ENCODE assay signal across 25 cellular contexts in the genomic region with DNA sequence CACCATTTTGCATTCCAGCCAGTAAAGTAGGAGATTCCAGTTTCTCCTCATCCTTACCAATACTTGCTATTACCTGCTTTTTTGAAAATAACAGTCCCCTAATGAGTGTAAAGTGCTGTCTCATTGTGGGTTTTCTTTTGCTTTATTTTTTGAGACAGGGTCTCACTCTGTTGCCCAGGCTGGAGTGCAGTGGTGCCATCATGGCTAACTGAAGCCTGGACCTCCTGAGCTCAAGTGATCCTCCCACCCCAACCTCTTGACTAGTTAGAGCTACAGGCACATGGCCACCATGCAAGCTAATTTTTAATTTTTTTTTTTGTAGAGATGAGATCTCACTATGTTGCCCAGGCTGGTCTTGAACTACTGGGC.
"Had no signal": no experiment of that assay in that cellular context is flagged by ENCODE, and none has a peak within 500 bp of the region (broad histone marks: within the 10 kb centered on the region; RNA-seq: fewer than 3 reads in every experiment).

No MANE protein-coding gene starts in this region.

- DNase-seq: Karpas-422, MM.1S, MV-4-11, NCI-H1092, NCI-H1105, NCI-H1417 treated with DMSO at 0.1 percent for 48 hours, NCI-H1436 treated with DMSO at 0.1 percent for 48 hours, NCI-H1694 treated with DMSO at 0.1 percent for 48 hours, NCI-H187 treated with DMSO at 0.1 percent for 48 hours, NCI-H2171 treated with DMSO at 0.1 percent for 48 hours, NCI-H2227 treated with DMSO at 0.1 percent for 48 hours, NCI-H446, NCI-H524 treated with DMSO at 0.1 percent for 48 hours, NCI-H526 treated with DMSO at 0.1 percent for 48 hours, NCI-H774, PC-9, SHP77, SIG-M5, SJCRH30, SW 1271 had no signal

- ATAC-seq: Panc1, Right ventricle myocardium inferior, SK-N-SH treated with all-trans-retinoic acid at 6 μM for 48 hours had no signal

- H3K9me3 ChIP-seq: SJCRH30 had no signal

- H3K27ac ChIP-seq: PC-9, RWPE1, SJCRH30, SK-N-MC had no signal

- H3K4me3 ChIP-seq: PC-9, SJCRH30, SK-N-MC had no signal

- H3K4me1 ChIP-seq: SJCRH30 had no signal

- H3K36me3 ChIP-seq: SJCRH30 had no signal
